In genomic region chr4:2961411-2962098, GRCh38 we compare ENCODE assay signal across 8 cellular contexts. TPM values are rescaled to one million over a fixed set of nuclear protein-coding genes. Genes with fewer than 3 reads are reported as not detected.
A peak's percentile ranks its signal among the peaks of the same experiment; 100 is the strongest.
DNase-seq lines count a peak whose midpoint lies in the region; ATAC-seq and TF ChIP-seq lines count a peak whose summit lies in the region.

No MANE protein-coding gene starts in this region.

- H3K4me3 ChIP-seq in endocrine pancreas (ENCODE audit: control insufficient read depth, insufficient read depth, low read length) (peak overlapping the region; percentile 80), retinal pigment epithelial cell (ENCODE audit: low read length) (peak overlapping the region; percentile 86)

- H3K9ac ChIP-seq in endocrine pancreas (ENCODE audit: control insufficient read depth, insufficient read depth, low read length), result no peak overlapping the region

- intact Hi-C loops in left colon (cut with DNase I, micrococcal nuclease), result no loop called here

- H3K36me3 ChIP-seq in endocrine pancreas (ENCODE audit: control insufficient read depth, insufficient read depth, low read length), result no peaks in the 10 kb centered on the region

- ATAC-seq in left colon (no peak), GM21576 (IDR thresholded peaks at IDR 0.05; ENCODE audit: unreplicated experiment) (no peak)

- TF ChIP-seq CTCF in RWPE1 (conservative IDR thresholded peaks at IDR 0.05; ENCODE audit: low read depth), result no peak
- TF ChIP-seq CTCF in retinal pigment epithelial cell (conservative IDR thresholded peaks at IDR 0.05; ENCODE audit: low read depth, low read length), result no peak

- CTCF ChIA-PET in RWPE1 (lab: Yijun Ruan, JAX), result interaction anchor here (0.6 kb wide), 1 partner anchor 16 kb away, joined by 4 read pairs; no protein-coding TSS in a partner anchor

- H3K9me3 ChIP-seq in endocrine pancreas (ENCODE audit: control insufficient read depth, low read length), result no peaks in the 10 kb centered on the region

- H3K27me3 ChIP-seq in endocrine pancreas (ENCODE audit: control insufficient read depth, insufficient read depth, low read length), result no peaks in the 10 kb centered on the region

- DNase-seq in DMS53 (lab: John Stamatoyannopoulos, UW) (peak; percentile 72), DMS53 treated with DMSO at 0.1 percent for 48 hours (lab: John Stamatoyannopoulos, UW; ENCODE audit: unreplicated experiment) (no peak), RWPE1 (ENCODE audit: low spot score) (no peak), retinal pigment epithelial cell (ENCODE audit: low read depth) (no peak), LoVo (ENCODE audit: low spot score) (no peak), left colon (no peak)

- H3K4me1 ChIP-seq in endocrine pancreas (ENCODE audit: control insufficient read depth, insufficient read depth, low read length), result no peaks in the 10 kb centered on the region

- H3K27ac ChIP-seq in RWPE1, result peak overlapping the region; percentile 63

- POLR2A ChIA-PET in RWPE1 (lab: Yijun Ruan, JAX; ENCODE audit: low non-redundant PET), result interaction anchor here (0.6 kb wide), 2 partner anchors 26 to 232 kb away, joined by 3 read pairs; no protein-coding TSS in a partner anchor

RNA-seq across cellular contexts. Expression of gene NOP14, which starts 1.7 kb away (rescaled TPM):
- total RNA-seq in left colon, result 10 to 100 TPM; 20.4 to 22.9 TPM

RNA-seq across cellular contexts. Expression of gene GRK4, which starts 1.8 kb away (rescaled TPM):
- total RNA-seq in left colon, result 1 to 10 TPM; 1.7 to 3.9 TPM
